ENCODE assay signal across 1 cellular context in the genomic region with DNA sequence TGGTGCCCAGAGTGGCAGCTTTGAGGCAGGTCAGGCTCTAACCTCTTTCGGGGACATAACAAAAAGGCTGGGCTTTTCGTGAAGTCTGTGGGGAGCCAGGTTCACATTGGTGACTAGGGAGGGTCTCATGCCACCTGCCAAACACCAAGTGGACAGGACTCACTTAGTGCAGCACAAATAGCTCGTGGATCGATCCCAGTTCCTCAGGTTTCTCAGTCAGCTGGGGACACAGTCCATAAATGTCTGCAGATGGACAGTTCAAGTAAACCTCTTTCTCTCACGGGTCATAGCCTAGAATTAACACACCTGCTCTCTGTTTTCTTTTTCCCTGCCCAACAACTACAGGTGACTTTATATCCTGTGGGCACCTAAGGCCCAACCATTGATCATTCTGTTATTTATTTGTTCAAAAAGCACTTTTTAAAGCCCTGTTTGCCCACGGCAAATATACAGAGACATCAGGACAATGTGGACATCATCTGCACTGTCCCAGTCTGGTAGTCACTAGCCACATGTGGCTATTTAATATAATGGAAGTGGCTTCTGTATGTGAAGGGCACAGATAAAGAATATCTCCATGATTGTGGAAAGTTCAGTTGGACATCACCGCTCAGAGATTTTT.
TF ChIP-seq lines count a peak whose summit lies in the region.

No MANE protein-coding gene starts in this region.

TF ChIP-seq in HCT116, 20 proteins besides CTCF, POLR2A, EP300 and RAD21 (continued from another document):
- TF ChIP-seq, protein P1, sequence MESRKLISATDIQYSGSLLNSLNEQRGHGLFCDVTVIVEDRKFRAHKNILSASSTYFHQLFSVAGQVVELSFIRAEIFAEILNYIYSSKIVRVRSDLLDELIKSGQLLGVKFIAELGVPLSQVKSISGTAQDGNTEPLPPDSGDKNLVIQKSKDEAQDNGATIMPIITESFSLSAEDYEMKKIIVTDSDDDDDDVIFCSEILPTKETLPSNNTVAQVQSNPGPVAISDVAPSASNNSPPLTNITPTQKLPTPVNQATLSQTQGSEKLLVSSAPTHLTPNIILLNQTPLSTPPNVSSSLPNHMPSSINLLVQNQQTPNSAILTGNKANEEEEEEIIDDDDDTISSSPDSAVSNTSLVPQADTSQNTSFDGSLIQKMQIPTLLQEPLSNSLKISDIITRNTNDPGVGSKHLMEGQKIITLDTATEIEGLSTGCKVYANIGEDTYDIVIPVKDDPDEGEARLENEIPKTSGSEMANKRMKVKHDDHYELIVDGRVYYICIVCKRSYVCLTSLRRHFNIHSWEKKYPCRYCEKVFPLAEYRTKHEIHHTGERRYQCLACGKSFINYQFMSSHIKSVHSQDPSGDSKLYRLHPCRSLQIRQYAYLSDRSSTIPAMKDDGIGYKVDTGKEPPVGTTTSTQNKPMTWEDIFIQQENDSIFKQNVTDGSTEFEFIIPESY (IDR thresholded peaks at IDR 0.05; ENCODE audit: extremely low read depth, insufficient replicate concordance, low read length) = no peak
- TF ChIP-seq CBX3 (IDR thresholded peaks at IDR 0.05; ENCODE audit: low read depth) (no peak), EGR1 (IDR thresholded peaks at IDR 0.05; ENCODE audit: low read depth) (no peak)
- TF ChIP-seq, protein P2, sequence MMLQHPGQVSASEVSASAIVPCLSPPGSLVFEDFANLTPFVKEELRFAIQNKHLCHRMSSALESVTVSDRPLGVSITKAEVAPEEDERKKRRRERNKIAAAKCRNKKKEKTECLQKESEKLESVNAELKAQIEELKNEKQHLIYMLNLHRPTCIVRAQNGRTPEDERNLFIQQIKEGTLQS (IDR thresholded peaks at IDR 0.05) = no peak
